Comparison of ENCODE assay signal across 1 cellular context in the genomic region with DNA sequence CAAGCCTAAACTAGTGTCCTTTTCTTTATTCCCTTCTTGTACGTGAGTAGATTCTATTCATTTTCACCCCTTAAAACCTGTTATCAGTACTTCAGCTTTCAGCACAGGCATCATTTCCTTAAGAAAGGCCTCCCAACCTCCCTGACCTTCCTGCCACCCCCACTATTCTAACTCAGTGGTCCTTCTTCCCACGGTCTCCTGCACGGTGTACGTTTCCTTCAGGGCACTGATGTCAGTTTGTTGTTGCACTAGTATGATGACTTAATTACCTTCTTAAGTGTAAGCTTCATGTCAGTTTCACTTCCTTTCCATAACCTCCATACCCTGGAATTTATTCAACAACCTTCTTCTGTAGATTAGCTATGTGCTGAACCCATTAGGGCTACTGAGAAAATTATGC.
TF ChIP-seq lines count a peak whose summit lies in the region.

No MANE protein-coding gene starts in this region.

TF ChIP-seq in H1, 55 proteins besides CTCF, POLR2A, EP300 and RAD21:
- TF ChIP-seq CEBPB (IDR thresholded peaks at IDR 0.05; ENCODE audit: low read depth, low read length) = 0 out of 2 replicates have a peak, but pooled peaks have one; percentile 40
- TF ChIP-seq GTF2F1 (IDR thresholded peaks at IDR 0.05; ENCODE audit: borderline replicate concordance, low read depth, low read length) = no peak
